In genomic region chr1:28134651-28135207, GRCh38 we compare ENCODE assay signal across 2 cellular contexts.
TF ChIP-seq lines count a peak whose summit lies in the region.

No MANE protein-coding gene starts in this region.

TF ChIP-seq in IMR-90, 13 proteins besides CTCF, POLR2A, EP300 and RAD21:
- TF ChIP-seq USF2 (IDR thresholded peaks at IDR 0.05; ENCODE audit: low read depth, low read length): no peak
- TF ChIP-seq, protein P1, sequence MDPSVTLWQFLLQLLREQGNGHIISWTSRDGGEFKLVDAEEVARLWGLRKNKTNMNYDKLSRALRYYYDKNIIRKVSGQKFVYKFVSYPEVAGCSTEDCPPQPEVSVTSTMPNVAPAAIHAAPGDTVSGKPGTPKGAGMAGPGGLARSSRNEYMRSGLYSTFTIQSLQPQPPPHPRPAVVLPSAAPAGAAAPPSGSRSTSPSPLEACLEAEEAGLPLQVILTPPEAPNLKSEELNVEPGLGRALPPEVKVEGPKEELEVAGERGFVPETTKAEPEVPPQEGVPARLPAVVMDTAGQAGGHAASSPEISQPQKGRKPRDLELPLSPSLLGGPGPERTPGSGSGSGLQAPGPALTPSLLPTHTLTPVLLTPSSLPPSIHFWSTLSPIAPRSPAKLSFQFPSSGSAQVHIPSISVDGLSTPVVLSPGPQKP (IDR thresholded peaks at IDR 0.05; ENCODE audit: borderline replicate concordance, low read depth, low read length): no peak
- TF ChIP-seq MAZ (IDR thresholded peaks at IDR 0.05; ENCODE audit: borderline replicate concordance, low read depth, low read length): no peak
- TF ChIP-seq BHLHE40 (IDR thresholded peaks at IDR 0.05; ENCODE audit: low read depth, low read length): no peak
- TF ChIP-seq MAFK (IDR thresholded peaks at IDR 0.05; ENCODE audit: low read depth, low read length): peak; percentile 45
- TF ChIP-seq FOS (IDR thresholded peaks at IDR 0.05; ENCODE audit: low read depth, low read length): no peak

TF ChIP-seq in K562, 482 proteins besides CTCF, POLR2A, EP300 and RAD21:
- TF ChIP-seq, protein P2, sequence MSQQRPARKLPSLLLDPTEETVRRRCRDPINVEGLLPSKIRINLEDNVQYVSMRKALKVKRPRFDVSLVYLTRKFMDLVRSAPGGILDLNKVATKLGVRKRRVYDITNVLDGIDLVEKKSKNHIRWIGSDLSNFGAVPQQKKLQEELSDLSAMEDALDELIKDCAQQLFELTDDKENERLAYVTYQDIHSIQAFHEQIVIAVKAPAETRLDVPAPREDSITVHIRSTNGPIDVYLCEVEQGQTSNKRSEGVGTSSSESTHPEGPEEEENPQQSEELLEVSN (IDR thresholded peaks at IDR 0.05; ENCODE audit: borderline replicate concordance in 1 of 2, extremely low read depth in 1 of 2, insufficient read depth in 1 of 2, insufficient read length in 1 of 2, low read depth in 1 of 2, low read length in 1 of 2, poor library complexity in 1 of 2, severe bottlenecking in 1 of 2): no peak
- TF ChIP-seq, protein P3, sequence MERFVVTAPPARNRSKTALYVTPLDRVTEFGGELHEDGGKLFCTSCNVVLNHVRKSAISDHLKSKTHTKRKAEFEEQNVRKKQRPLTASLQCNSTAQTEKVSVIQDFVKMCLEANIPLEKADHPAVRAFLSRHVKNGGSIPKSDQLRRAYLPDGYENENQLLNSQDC (CRISPR knock-in tag; IDR thresholded peaks at IDR 0.05): no peak
- no peak for TF ChIP-seq ZKSCAN3 (CRISPR knock-in tag; IDR thresholded peaks at IDR 0.05)
- no peak for TF ChIP-seq E2F4 (CRISPR knock-in tag; IDR thresholded peaks at IDR 0.05; ENCODE audit: low read depth)
- TF ChIP-seq MAFK (IDR thresholded peaks at IDR 0.05; ENCODE audit: low read length): peak; percentile 56; the same call in 1 of the 2 replicates
- TF ChIP-seq L3MBTL2 (IDR thresholded peaks at IDR 0.05): peak; percentile 22; the same call in 1 of the 2 replicates
- TF ChIP-seq ZNF24 (IDR thresholded peaks at IDR 0.05): no peak
- TF ChIP-seq MAFG (tag; conservative IDR thresholded peaks at IDR 0.05): peak; percentile 71
- no peak for TF ChIP-seq POU5F1 (IDR thresholded peaks at IDR 0.05; ENCODE audit: borderline replicate concordance, low read depth, low read length, partially characterized antibody)
- TF ChIP-seq ZNF77 (CRISPR knock-in tag; IDR thresholded peaks at IDR 0.05): no peak
- TF ChIP-seq IRF2 (CRISPR knock-in tag; IDR thresholded peaks at IDR 0.05): no peak
- TF ChIP-seq KAT2B (IDR thresholded peaks at IDR 0.05; ENCODE audit: low read depth, low read length): no peak
- no peak for TF ChIP-seq NRF1 (conservative IDR thresholded peaks at IDR 0.05 in 1 of 2, IDR thresholded peaks at IDR 0.05 in 1 of 2)
- no peak for TF ChIP-seq ZNF778 (CRISPR knock-in tag; IDR thresholded peaks at IDR 0.05)
- no peak for TF ChIP-seq PHB2 (IDR thresholded peaks at IDR 0.05; ENCODE audit: low read depth)
- TF ChIP-seq, protein P4, sequence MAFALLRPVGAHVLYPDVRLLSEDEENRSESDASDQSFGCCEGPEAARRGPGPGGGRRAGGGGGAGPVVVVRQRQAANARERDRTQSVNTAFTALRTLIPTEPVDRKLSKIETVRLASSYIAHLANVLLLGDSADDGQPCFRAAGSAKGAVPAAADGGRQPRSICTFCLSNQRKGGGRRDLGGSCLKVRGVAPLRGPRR (CRISPR knock-in tag; IDR thresholded peaks at IDR 0.05): no peak
- TF ChIP-seq SMAD2 (IDR thresholded peaks at IDR 0.05; ENCODE audit: low read depth, low read length): no peak
- peak; percentile 81 for TF ChIP-seq C11orf30 (IDR thresholded peaks at IDR 0.05; ENCODE audit: low read depth)
- no peak for TF ChIP-seq PPARD (CRISPR knock-in tag; IDR thresholded peaks at IDR 0.05)
- TF ChIP-seq AFF1 (IDR thresholded peaks at IDR 0.05; ENCODE audit: low read depth in 1 of 2, partially characterized antibody in 2 of 2): no peak
- TF ChIP-seq, protein P5, sequence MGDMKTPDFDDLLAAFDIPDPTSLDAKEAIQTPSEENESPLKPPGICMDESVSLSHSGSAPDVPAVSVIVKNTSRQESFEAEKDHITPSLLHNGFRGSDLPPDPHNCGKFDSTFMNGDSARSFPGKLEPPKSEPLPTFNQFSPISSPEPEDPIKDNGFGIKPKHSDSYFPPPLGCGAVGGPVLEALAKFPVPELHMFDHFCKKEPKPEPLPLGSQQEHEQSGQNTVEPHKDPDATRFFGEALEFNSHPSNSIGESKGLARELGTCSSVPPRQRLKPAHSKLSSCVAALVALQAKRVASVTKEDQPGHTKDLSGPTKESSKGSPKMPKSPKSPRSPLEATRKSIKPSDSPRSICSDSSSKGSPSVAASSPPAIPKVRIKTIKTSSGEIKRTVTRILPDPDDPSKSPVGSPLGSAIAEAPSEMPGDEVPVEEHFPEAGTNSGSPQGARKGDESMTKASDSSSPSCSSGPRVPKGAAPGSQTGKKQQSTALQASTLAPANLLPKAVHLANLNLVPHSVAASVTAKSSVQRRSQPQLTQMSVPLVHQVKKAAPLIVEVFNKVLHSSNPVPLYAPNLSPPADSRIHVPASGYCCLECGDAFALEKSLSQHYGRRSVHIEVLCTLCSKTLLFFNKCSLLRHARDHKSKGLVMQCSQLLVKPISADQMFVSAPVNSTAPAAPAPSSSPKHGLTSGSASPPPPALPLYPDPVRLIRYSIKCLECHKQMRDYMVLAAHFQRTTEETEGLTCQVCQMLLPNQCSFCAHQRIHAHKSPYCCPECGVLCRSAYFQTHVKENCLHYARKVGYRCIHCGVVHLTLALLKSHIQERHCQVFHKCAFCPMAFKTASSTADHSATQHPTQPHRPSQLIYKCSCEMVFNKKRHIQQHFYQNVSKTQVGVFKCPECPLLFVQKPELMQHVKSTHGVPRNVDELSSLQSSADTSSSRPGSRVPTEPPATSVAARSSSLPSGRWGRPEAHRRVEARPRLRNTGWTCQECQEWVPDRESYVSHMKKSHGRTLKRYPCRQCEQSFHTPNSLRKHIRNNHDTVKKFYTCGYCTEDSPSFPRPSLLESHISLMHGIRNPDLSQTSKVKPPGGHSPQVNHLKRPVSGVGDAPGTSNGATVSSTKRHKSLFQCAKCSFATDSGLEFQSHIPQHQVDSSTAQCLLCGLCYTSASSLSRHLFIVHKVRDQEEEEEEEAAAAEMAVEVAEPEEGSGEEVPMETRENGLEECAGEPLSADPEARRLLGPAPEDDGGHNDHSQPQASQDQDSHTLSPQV (IDR thresholded peaks at IDR 0.05): no peak
- peak; percentile 61; the same call in 1 of the 2 replicates for TF ChIP-seq MAFF (IDR thresholded peaks at IDR 0.05; ENCODE audit: low read length)
- no peak for TF ChIP-seq JUN (IDR thresholded peaks at IDR 0.05; ENCODE audit: borderline replicate concordance, low read depth, low read length)
- no peak for TF ChIP-seq JUN (CRISPR knock-in tag; IDR thresholded peaks at IDR 0.05; ENCODE audit: borderline replicate concordance)
- no peak for TF ChIP-seq TCF7L2 (IDR thresholded peaks at IDR 0.05; ENCODE audit: low read depth, low read length)
- TF ChIP-seq BHLHE40 (IDR thresholded peaks at IDR 0.05; ENCODE audit: low read length): no peak
- peak; percentile 87 for TF ChIP-seq ZNF316 (IDR thresholded peaks at IDR 0.05)
